Comparison of ENCODE assay signal across 8 cellular contexts in genomic region chr13:97141564-97142005, GRCh38.
DNase-seq lines count a peak whose midpoint lies in the region; ATAC-seq, FAIRE-seq and TF ChIP-seq lines count a peak whose summit lies in the region.

No MANE protein-coding gene starts in this region.

- H3K36me3 ChIP-seq in SJCRH30 = no peaks in the 10 kb centered on the region
- H3K36me3 ChIP-seq in osteoblast (ENCODE audit: insufficient read depth, low read length) = no peaks in the 10 kb centered on the region

- no peak overlapping the region for H3K27ac Mint-ChIP-seq in CD14-positive monocyte

- peaks cover 0 to 2% (median 0%) of the 10 kb centered on the region in 7 donors for H3K9me3 Mint-ChIP-seq in CD14-positive monocyte

- DNase-seq in NCI-H2227 (lab: John Stamatoyannopoulos, UW; ENCODE audit: unreplicated experiment) (peak; percentile 2), NCI-H2227 treated with DMSO at 0.1 percent for 48 hours (lab: John Stamatoyannopoulos, UW) (no peak), HTR-8/SVneo (ENCODE audit: insufficient read length, low spot score) (peak; percentile 75), SJCRH30 (peak; percentile 78 to 84), fibroblast of the aortic adventitia (ENCODE audit: low read depth) (peak; percentile 73), osteoblast (ENCODE audit: insufficient read length, low spot score, missing footprints) (no peak), CD14-positive monocyte (ENCODE audit: low spot score) (no peak)

- FAIRE-seq in HTR-8/SVneo (lab: Jason Lieb, UNC) = peak; percentile 44

- intact Hi-C loops in CD14-positive monocyte (cut with micrococcal nuclease) = no loop called here

- no peaks in the 10 kb centered on the region for H3K27me3 ChIP-seq in SJCRH30
- peaks cover 8% of the 10 kb centered on the region for H3K27me3 ChIP-seq in osteoblast (ENCODE audit: insufficient read depth, low read length)

- ATAC-seq in GM21786 (IDR thresholded peaks at IDR 0.05; ENCODE audit: unreplicated experiment) = peak; percentile 90

- no peak for TF ChIP-seq CTCF in fibroblast of the aortic adventitia (IDR thresholded peaks at IDR 0.05; ENCODE audit: insufficient read depth, low read length)
- no peak for TF ChIP-seq CTCF in osteoblast (IDR thresholded peaks at IDR 0.05; ENCODE audit: extremely low read depth, low read depth, low read length)
- no peak for TF ChIP-seq CTCF in CD14-positive monocyte (IDR thresholded peaks at IDR 0.05)

- peaks cover 3% of the 10 kb centered on the region for H3K4me1 Mint-ChIP-seq in CD14-positive monocyte

- no peaks in the 10 kb centered on the region for H3K9me3 ChIP-seq in SJCRH30 (replicated peaks)
- H3K9me3 ChIP-seq in osteoblast (ENCODE audit: low read depth, low read length) = no peaks in the 10 kb centered on the region

- peak overlapping the region; percentile 40 for H3K27ac ChIP-seq in SJCRH30
- H3K27ac ChIP-seq in osteoblast (ENCODE audit: low read depth, low read length) = no peak overlapping the region

- H3K36me3 Mint-ChIP-seq in CD14-positive monocyte = no peaks in the 10 kb centered on the region

- H2AFZ ChIP-seq in osteoblast (ENCODE audit: low read length) = no peak overlapping the region

- no peaks in the 10 kb centered on the region for H4K20me1 ChIP-seq in osteoblast (ENCODE audit: insufficient read depth, low read length)

- peaks cover 22% of the 10 kb centered on the region for H3K4me1 ChIP-seq in SJCRH30
- H3K4me1 ChIP-seq in osteoblast (ENCODE audit: insufficient read depth, low read length) = peaks cover 8% of the 10 kb centered on the region

- H3K27me3 Mint-ChIP-seq in CD14-positive monocyte (ENCODE audit: low read depth in 3 of 3) = peaks cover 9 to 27% (median 25%) of the 10 kb centered on the region in 3 donors

- H3K4me3 Mint-ChIP-seq in CD14-positive monocyte = no peak overlapping the region

- no peaks in the 10 kb centered on the region for H3K79me2 ChIP-seq in osteoblast (ENCODE audit: insufficient read depth, low read length)

- peak overlapping the region; percentile 14 for H3K4me2 ChIP-seq in osteoblast (ENCODE audit: insufficient read depth, low read length)

- peak overlapping the region; percentile 52 for H3K4me3 ChIP-seq in SJCRH30
- no peak overlapping the region for H3K4me3 ChIP-seq in fibroblast of the aortic adventitia (ENCODE audit: low read depth, low read length)
- H3K4me3 ChIP-seq in osteoblast (ENCODE audit: insufficient read depth, low read length) = no peak overlapping the region

Comparison
In these comparisons a context has a peak if more than half of its experiments do, and no peak if none do; other contexts are left out.
1. DNase-seq: peak in NCI-H2227 (single experiment), HTR-8/SVneo (single experiment), SJCRH30 (2 of 2) and fibroblast of the aortic adventitia (single experiment); none in NCI-H2227 treated with DMSO at 0.1 percent for 48 hours (single experiment), osteoblast (single experiment) and CD14-positive monocyte (single experiment).